9 cellular contexts compared by ENCODE assay signal in the genomic region with DNA sequence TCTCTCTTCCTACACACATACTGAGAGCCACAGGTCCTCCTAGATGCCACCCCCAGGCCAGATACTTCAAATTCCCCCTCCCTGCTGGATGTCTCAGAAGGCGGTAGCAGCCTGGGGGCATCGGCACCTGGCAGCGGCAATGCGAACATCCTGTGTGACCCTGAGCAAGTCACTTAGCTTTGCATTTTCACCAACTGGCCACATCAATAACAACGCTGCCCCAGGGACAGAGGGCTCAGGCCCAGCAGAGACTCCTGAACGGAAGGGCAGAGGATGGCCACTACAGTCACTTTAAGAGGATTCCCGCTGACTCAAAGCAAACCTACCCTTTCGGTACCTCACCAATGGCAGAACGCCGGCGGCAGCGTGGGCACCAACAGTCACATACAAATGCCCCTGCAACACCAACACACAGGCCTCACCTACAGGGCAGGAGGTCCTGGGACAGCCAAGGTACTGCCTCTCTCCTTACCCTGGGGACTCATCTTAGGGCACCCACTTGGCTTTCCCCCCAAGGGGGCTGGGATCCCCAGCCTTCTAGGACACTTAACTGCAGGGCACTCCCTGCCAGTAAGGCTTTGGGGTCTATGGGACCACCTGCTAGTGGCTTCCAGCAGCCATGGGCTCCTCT. TPM values are rescaled to one million over a fixed set of nuclear protein-coding genes. Genes with fewer than 3 reads are reported as not detected.
DNase-seq lines count a peak whose midpoint lies in the region; ATAC-seq and TF ChIP-seq lines count a peak whose summit lies in the region.
"Had no signal": no experiment of that assay in that cellular context is flagged by ENCODE, and none has a peak within 500 bp of the region (broad histone marks: within the 10 kb centered on the region; RNA-seq: fewer than 3 reads in every experiment).

No MANE protein-coding gene starts in this region.

- H3K4me1 ChIP-seq in GM23248 (ENCODE audit: insufficient read depth) (peaks cover 5% of the 10 kb centered on the region; the same call in 1 of the 2 replicates), gastrocnemius medialis (peaks cover 39 to 40% of the 10 kb centered on the region in 2 donors)

- CTCF ChIA-PET in T-cell (lab: Charles Lee): no interaction called here

- H3K36me3 ChIP-seq in GM23248 (ENCODE audit: low read depth) (no peaks in the 10 kb centered on the region), gastrocnemius medialis (no peaks in the 10 kb centered on the region)

- H4K20me1 ChIP-seq in GM23248 (ENCODE audit: insufficient read depth): no peaks in the 10 kb centered on the region

- no peak for TF ChIP-seq POLR2A in gastrocnemius medialis (IDR thresholded peaks at IDR 0.05)

- peaks cover 12% of the 10 kb centered on the region in 3 donors for H3K4me1 Mint-ChIP-seq in T-cell

- H3K9ac ChIP-seq in GM23248: no peak overlapping the region

- H3K27me3 Mint-ChIP-seq in T-cell: peaks cover 48 to 72% of the 10 kb centered on the region in 2 donors

- H3K4me3 ChIP-seq in GM23248 (peak overlapping the region; percentile 65), iPS-18c (ENCODE audit: insufficient read depth, low read depth, low read length) (peak overlapping the region; percentile 53), gastrocnemius medialis (peak overlapping the region; percentile 52 to 70 (median 58))

- H3K4me3 Mint-ChIP-seq in T-cell: peak overlapping the region in 2 of 3 donors; percentile 52 to 79

- H3K9me2 ChIP-seq in GM23248 (ENCODE audit: insufficient read depth): no peaks in the 10 kb centered on the region

- peak overlapping the region; percentile 82 for H3K4me2 ChIP-seq in GM23248 (ENCODE audit: unreplicated experiment)

- ATAC-seq in T-cell (replicated peaks in 1 of 4): no peak
- ATAC-seq in gastrocnemius medialis: no peak
- no peak for ATAC-seq in GM21515 (IDR thresholded peaks at IDR 0.05; ENCODE audit: unreplicated experiment)
- no peak for ATAC-seq in GM21619 (IDR thresholded peaks at IDR 0.05; ENCODE audit: unreplicated experiment)
- no peak for ATAC-seq in GM18858 (IDR thresholded peaks at IDR 0.05; ENCODE audit: unreplicated experiment)

- H3K79me2 ChIP-seq in GM23248 (ENCODE audit: insufficient read depth): no peaks in the 10 kb centered on the region

- WGBS in GM23248 (ENCODE audit: low coverage in 1 of 2, low lambda C conversion rate in 2 of 2, missing lambda C conversion rate in 2 of 2), 2 experiments: 82 to 84% methylated on average over 12 of the region's 12 CpGs

- intact Hi-C loops in gastrocnemius medialis (cut with DNase I; ENCODE audit: low total_unique reads): loop anchor here (10.0 kb wide), 1 partner anchor 553 kb away; a partner anchor contains a TSS

- no peak overlapping the region for H3K27ac Mint-ChIP-seq in T-cell

- H3F3A ChIP-seq in GM23248 (ENCODE audit: insufficient read depth): no peaks in the 10 kb centered on the region

- in situ Hi-C loops in GM23248 (cut with MboI): no loop called here
- in situ Hi-C loops in gastrocnemius medialis (cut with MboI; ENCODE audit: low sequenced_read_pairs in 4 of 4): loop anchor here in 1 of 4 donors (5.0 kb wide), 1 partner anchor 35 kb away; no protein-coding TSS in a partner anchor

- H3K27me3 ChIP-seq in GM23248 (replicated peaks; ENCODE audit: insufficient read depth) (peaks cover 40% of the 10 kb centered on the region), gastrocnemius medialis (peaks cover 10 to 19% (median 15%) of the 10 kb centered on the region in 3 donors)

- H3K36me3 Mint-ChIP-seq in T-cell: no peaks in the 10 kb centered on the region

- H3K9me3 Mint-ChIP-seq in T-cell: no peaks in the 10 kb centered on the region

- H3K27ac ChIP-seq in GM23248 (no peak overlapping the region), gastrocnemius medialis (peak overlapping the region; percentile 78 to 88 (median 81))

- TF ChIP-seq CTCF in gastrocnemius medialis (IDR thresholded peaks at IDR 0.05 in 4 of 5, conservative IDR thresholded peaks at IDR 0.05 in 1 of 5): no peak

- H2AFZ ChIP-seq in GM23248: peak overlapping the region; percentile 73; the same call in 1 of the 2 replicates

- DNase-seq in GM23248 (no peak), T-cell (peak in 2 of 34 experiments; percentile 8 to 21), gastrocnemius medialis (peak in 1 of 2 donors; percentile 14), NCI-H2171 (lab: John Stamatoyannopoulos, UW) (no peak)
- DNase-seq: T-helper 1 cell had no signal

- no peaks in the 10 kb centered on the region for H3K9me3 ChIP-seq in GM23248 (ENCODE audit: low read depth)
- H3K9me3 ChIP-seq in iPS-18c (ENCODE audit: control insufficient read depth, insufficient read depth, low read length): no peaks in the 10 kb centered on the region
- no peaks in the 10 kb centered on the region for H3K9me3 ChIP-seq in gastrocnemius medialis

- POLR2A ChIA-PET in T-cell (lab: Charles Lee): no interaction called here

RNA-seq across cellular contexts. Expression of a gene that starts 1.6 kb away (rescaled TPM):
- not detected in 2 replicates for total RNA-seq in GM23248 (2014; rRNA removed; shearing (Covaris generic))
- polyA plus RNA-seq in GM23248 (2016; fragmentation: Nextera tagmentation; extraction: Ambion mirVana): not detected in 2 replicates
- not detected for total RNA-seq in T-cell
- 1 to 10 TPM; 2.2 to 7.0 (median 2.5) TPM for total RNA-seq in gastrocnemius medialis
